In genomic region chr17:29160253-29160652, GRCh38 we compare ENCODE assay signal across 18 cellular contexts. TPM values are rescaled to one million over a fixed set of nuclear protein-coding genes. Genes with fewer than 3 reads are reported as not detected.
A peak's percentile ranks its signal among the peaks of the same experiment; 100 is the strongest.
DNase-seq lines count a peak whose midpoint lies in the region; ATAC-seq and TF ChIP-seq lines count a peak whose summit lies in the region.
"Had no signal": no experiment of that assay in that cellular context is flagged by ENCODE, and none has a peak within 500 bp of the region (broad histone marks: within the 10 kb centered on the region; RNA-seq: fewer than 3 reads in every experiment).

No MANE protein-coding gene starts in this region.

- H3K79me2 ChIP-seq in trophoblast cell (ENCODE audit: control insufficient read depth, insufficient read depth, low read length, poor library complexity) = peaks cover 10% of the 10 kb centered on the region

- no peaks in the 10 kb centered on the region for H3K27me3 Mint-ChIP-seq in activated naive CD8-positive, alpha-beta T cell treated with anti-CD3 and anti-CD28 coated beads, Interleukin-2, amount 50 U/mL, for 24 hours
- H3K27me3 Mint-ChIP-seq: CD8-positive, alpha-beta memory T cell had no signal

- H3K27ac ChIP-seq in HEK293 (ENCODE audit: extremely low read depth, low read depth, low read length) = no peak overlapping the region
- peak overlapping the region; percentile 3; the same call in 1 of the 2 replicates for H3K27ac ChIP-seq in VCaP
- no peak overlapping the region for H3K27ac ChIP-seq in mesenchymal stem cell (ENCODE audit: low read length, poor library complexity, severe bottlenecking)
- H3K27ac ChIP-seq in transverse colon = peak overlapping the region in 3 of 4 donors; percentile 41 to 67 (median 56)
- H3K27ac ChIP-seq in left ventricle myocardium inferior (replicated peaks) = no peak overlapping the region
- no peak overlapping the region for H3K27ac ChIP-seq in trophoblast cell (ENCODE audit: low read depth, low read length)

- H3K23ac ChIP-seq in mesenchymal stem cell (ENCODE audit: low read length in 2 of 2) = no peak overlapping the region
- no peak overlapping the region for H3K23ac ChIP-seq in trophoblast cell (ENCODE audit: low read length)

- H3K9me3 Mint-ChIP-seq in activated naive CD8-positive, alpha-beta T cell treated with anti-CD3 and anti-CD28 coated beads, Interleukin-2, amount 50 U/mL, for 24 hours = no peaks in the 10 kb centered on the region
- H3K9me3 Mint-ChIP-seq: CD8-positive, alpha-beta memory T cell; HFFc6 had no signal

- H2AFZ ChIP-seq in mesenchymal stem cell (ENCODE audit: low read depth, low read length) (no peak overlapping the region), trophoblast cell (ENCODE audit: insufficient read depth, low read length, poor library complexity) (no peak overlapping the region)

- H3K4me1 Mint-ChIP-seq in activated naive CD8-positive, alpha-beta T cell treated with anti-CD3 and anti-CD28 coated beads, Interleukin-2, amount 50 U/mL, for 24 hours = peaks cover 16% of the 10 kb centered on the region

- no peak overlapping the region for H2BK15ac ChIP-seq in mesenchymal stem cell (ENCODE audit: low read depth, poor library complexity, severe bottlenecking)

- H3K18ac ChIP-seq in mesenchymal stem cell (ENCODE audit: low read depth in 1 of 2, low read length in 2 of 2) (no peak overlapping the region), trophoblast cell (ENCODE audit: low read length) (no peak overlapping the region)

- H3K4me3 ChIP-seq in HEK293 (ENCODE audit: low read depth, low read length) = no peak overlapping the region
- H3K4me3 ChIP-seq in mesenchymal stem cell (ENCODE audit: insufficient read depth in 1 of 2, low read depth in 1 of 2, low read length in 2 of 2) = no peak overlapping the region
- no peak overlapping the region for H3K4me3 ChIP-seq in transverse colon
- no peak overlapping the region for H3K4me3 ChIP-seq in left ventricle myocardium inferior
- no peak overlapping the region for H3K4me3 ChIP-seq in trophoblast cell (ENCODE audit: low read depth, low read length)

- intact Hi-C loops in transverse colon (cut with DNase I; ENCODE audit: low total_unique reads) (no loop called here), left ventricle myocardium inferior (cut with micrococcal nuclease) (no loop called here)

- WGBS in mesenchymal stem cell = no CpG with 5 or more reads among the region's 2 CpGs
- WGBS in transverse colon (ENCODE audit: low coverage in 1 of 2), 2 donors = 43 to 60% methylated on average over 2 of the region's 2 CpGs
- no CpG with 5 or more reads among the region's 2 CpGs for WGBS in trophoblast cell (ENCODE audit: extremely low coverage, insufficient coverage, insufficient read length)

- CTCF ChIA-PET in HEK293 (lab: Yijun Ruan, JAX) = interaction anchor here (0.6 to 1.9 kb wide), 4 partner anchors 10 to 454 kb away, joined by 3 to 7 read pairs (median 4); no protein-coding TSS in a partner anchor

- H3K79me1 ChIP-seq in mesenchymal stem cell (replicated peaks; ENCODE audit: low read length, poor library complexity, severe bottlenecking) (peaks cover 32% of the 10 kb centered on the region), trophoblast cell (ENCODE audit: low read length) (peaks cover 30% of the 10 kb centered on the region)

- H3K36me3 Mint-ChIP-seq in activated naive CD8-positive, alpha-beta T cell treated with anti-CD3 and anti-CD28 coated beads, Interleukin-2, amount 50 U/mL, for 24 hours (ENCODE audit: low read depth) = no peaks in the 10 kb centered on the region

- H3K4me3 Mint-ChIP-seq in activated naive CD8-positive, alpha-beta T cell treated with anti-CD3 and anti-CD28 coated beads, Interleukin-2, amount 50 U/mL, for 24 hours = no peak overlapping the region

- no peak overlapping the region for H2BK12ac ChIP-seq in mesenchymal stem cell (ENCODE audit: low read length in 2 of 2)
- H2BK12ac ChIP-seq in trophoblast cell (ENCODE audit: low read length) = no peak overlapping the region

- H3K14ac ChIP-seq in mesenchymal stem cell (ENCODE audit: low read length in 2 of 2) (no peak overlapping the region), trophoblast cell (ENCODE audit: low read length) (no peak overlapping the region)

- H3K4me1 ChIP-seq in HEK293 (ENCODE audit: control insufficient read depth, insufficient read depth, low read length) = peaks cover 8% of the 10 kb centered on the region
- peaks cover 61% of the 10 kb centered on the region for H3K4me1 ChIP-seq in mesenchymal stem cell (ENCODE audit: control insufficient read depth, insufficient read depth, low read depth, low read length)
- peaks cover 26 to 63% (median 36%) of the 10 kb centered on the region in 4 donors for H3K4me1 ChIP-seq in transverse colon
- H3K4me1 ChIP-seq in left ventricle myocardium inferior = peaks cover 75% of the 10 kb centered on the region
- H3K4me1 ChIP-seq in trophoblast cell (ENCODE audit: control insufficient read depth in 1 of 2, insufficient read depth in 2 of 2, low read length in 2 of 2) = peaks cover 38 to 50% of the 10 kb centered on the region in 2 experiments

- no peak for TF ChIP-seq POLR2A in transverse colon (IDR thresholded peaks at IDR 0.05)

- H4K8ac ChIP-seq in mesenchymal stem cell (ENCODE audit: low read length) = no peak overlapping the region
- no peak overlapping the region for H4K8ac ChIP-seq in trophoblast cell (ENCODE audit: low read depth, low read length)

- no peak overlapping the region for H3K27ac Mint-ChIP-seq in activated naive CD8-positive, alpha-beta T cell treated with anti-CD3 and anti-CD28 coated beads, Interleukin-2, amount 50 U/mL, for 24 hours
- H3K27ac Mint-ChIP-seq: HFFc6 had no signal

- H3K9me3 ChIP-seq in HEK293 (ENCODE audit: control insufficient read depth, insufficient read depth, low read depth, low read length) = no peaks in the 10 kb centered on the region
- no peaks in the 10 kb centered on the region for H3K9me3 ChIP-seq in mesenchymal stem cell (ENCODE audit: control insufficient read depth, low read length)
- no peaks in the 10 kb centered on the region for H3K9me3 ChIP-seq in transverse colon
- no peaks in the 10 kb centered on the region for H3K9me3 ChIP-seq in left ventricle myocardium inferior (replicated peaks)
- H3K9me3 ChIP-seq in trophoblast cell (ENCODE audit: insufficient read depth, low read depth, low read length) = no peaks in the 10 kb centered on the region
- H3K9me3 ChIP-seq: BE2C had no signal

- TF ChIP-seq CTCF in HEK293 (tag by site-specific recombination; IDR thresholded peaks at IDR 0.05) = no peak
- no peak for TF ChIP-seq CTCF in VCaP (conservative IDR thresholded peaks at IDR 0.05)
- TF ChIP-seq CTCF in transverse colon (IDR thresholded peaks at IDR 0.05) = no peak
- no peak for TF ChIP-seq CTCF in left ventricle myocardium inferior (IDR thresholded peaks at IDR 0.05; ENCODE audit: borderline replicate concordance)

- POLR2A ChIA-PET in HEK293 (lab: Yijun Ruan, JAX) = interaction anchor here (1.0 kb wide), 1 partner anchor 17 kb away, joined by 4 read pairs; no protein-coding TSS in a partner anchor

- H2BK5ac ChIP-seq in mesenchymal stem cell (ENCODE audit: low read depth, low read length, poor library complexity, severe bottlenecking) (no peak overlapping the region), trophoblast cell (ENCODE audit: low read depth, low read length, poor library complexity) (no peak overlapping the region)

- H3K27me3 ChIP-seq in mesenchymal stem cell (ENCODE audit: control insufficient read depth in 1 of 2, insufficient read depth in 1 of 2, low read length in 2 of 2) (no peaks in the 10 kb centered on the region), transverse colon (no peaks in the 10 kb centered on the region), left ventricle myocardium inferior (ENCODE audit: low read depth) (no peaks in the 10 kb centered on the region), trophoblast cell (ENCODE audit: insufficient read depth, low read length) (no peaks in the 10 kb centered on the region)
- H3K27me3 ChIP-seq: BE2C had no signal

- in situ Hi-C loops in transverse colon (cut with MboI; ENCODE audit: low pct_ligation_motif_present in 1 of 4, low pct_unique_long_range_greater_than_20kb in 1 of 4, low sequenced_read_pairs in 3 of 4) = no loop called here

- no peak for TF ChIP-seq EP300 in transverse colon (IDR thresholded peaks at IDR 0.05; ENCODE audit: low read depth)

- H3K4ac ChIP-seq in mesenchymal stem cell (ENCODE audit: low read depth in 1 of 2, low read length in 2 of 2) (no peak overlapping the region), trophoblast cell (ENCODE audit: low read depth, low read length) (no peak overlapping the region)

- H3K4me2 ChIP-seq in mesenchymal stem cell (ENCODE audit: low read length, poor library complexity, severe bottlenecking) = peak overlapping the region; percentile 25
- H3K4me2 ChIP-seq in trophoblast cell (ENCODE audit: low read length) = no peak overlapping the region

- H4K12ac ChIP-seq in trophoblast cell (ENCODE audit: low read depth, low read length) = no peak overlapping the region

- H3K9ac ChIP-seq in mesenchymal stem cell (ENCODE audit: low read length) (no peak overlapping the region), trophoblast cell (ENCODE audit: low read length) (no peak overlapping the region)

- H2AK5ac ChIP-seq in mesenchymal stem cell (ENCODE audit: low read length, severe bottlenecking) (peak overlapping the region; percentile 95), trophoblast cell (ENCODE audit: low read length) (no peak overlapping the region)

- H4K91ac ChIP-seq in mesenchymal stem cell (ENCODE audit: low read length) = no peak overlapping the region
- no peak overlapping the region for H4K91ac ChIP-seq in trophoblast cell (ENCODE audit: low read depth, low read length)

- no peak for ATAC-seq in activated naive CD8-positive, alpha-beta T cell treated with anti-CD3 and anti-CD28 coated beads, Interleukin-2, amount 50 U/mL, for 24 hours

- H3K36me3 ChIP-seq in HEK293 (ENCODE audit: control insufficient read depth in 2 of 2, insufficient read depth in 1 of 2, low read length in 2 of 2) = peaks cover 0 to 17% of the 10 kb centered on the region in 2 experiments; a peak in 1 of 3 replicates
- H3K36me3 ChIP-seq in mesenchymal stem cell (ENCODE audit: control insufficient read depth in 1 of 2, insufficient read depth in 2 of 2, low read depth in 1 of 2, low read length in 2 of 2) = peaks cover 11 to 20% of the 10 kb centered on the region in 2 experiments
- peaks cover 0 to 3% (median 0%) of the 10 kb centered on the region in 4 donors for H3K36me3 ChIP-seq in transverse colon
- peaks cover 13% of the 10 kb centered on the region for H3K36me3 ChIP-seq in left ventricle myocardium inferior
- H3K36me3 ChIP-seq in trophoblast cell (ENCODE audit: control insufficient read depth in 1 of 2, insufficient read depth in 2 of 2, low read length in 2 of 2) = peaks cover 0 to 5% of the 10 kb centered on the region in 2 experiments
- H3K36me3 ChIP-seq: BE2C had no signal

- DNase-seq in mesenchymal stem cell = no peak
- no peak for DNase-seq in transverse colon
- DNase-seq in left ventricle myocardium inferior = no peak
- DNase-seq in activated naive CD8-positive, alpha-beta T cell treated with anti-CD3 and anti-CD28 coated beads, Interleukin-2, amount 50 U/mL, for 24 hours = no peak
- DNase-seq in trophoblast cell = no peak
- DNase-seq: BE2C; CD8-positive, alpha-beta memory T cell; GOT3; HFFc6; KBM-7; NCI-H1048; NCI-H146; NCI-H2227 treated with DMSO at 0.1 percent for 48 hours; NCI-H526; NK-92 treated with Interleukin-12 subunit alpha and Interleukin-12 subunit beta, amount 100 ng/mL, for 24 hours; Right ventricle myocardium superior had no signal

- H2BK120ac ChIP-seq in mesenchymal stem cell (ENCODE audit: low read depth, low read length) (no peak overlapping the region), trophoblast cell (ENCODE audit: insufficient read depth, low read length, poor library complexity) (no peak overlapping the region)

RNA-seq across cellular contexts. Expression of gene MYO18A, which starts 19.9 kb away (rescaled TPM):
- 16.2 TPM for polyA plus RNA-seq in mesenchymal stem cell (2013, experiment 1 of 2)
- 15.0 TPM for polyA plus RNA-seq in mesenchymal stem cell (2013, experiment 2 of 2)
- total RNA-seq in transverse colon (100 to 1,000 TPM; 112 to 191 (median 136) TPM), left ventricle myocardium inferior (397 TPM)
- polyA plus RNA-seq in trophoblast cell (2013) = 15.5 and 16.9 TPM in 2 replicates

Comparison
In these comparisons a context has a peak if more than half of its experiments do, and no peak if none do; other contexts are left out.
1. H3K27ac ChIP-seq: peak in VCaP (single experiment) and transverse colon (3 of 4); none in HEK293 (single experiment), mesenchymal stem cell (single experiment), left ventricle myocardium inferior (single experiment) and trophoblast cell (single experiment).